ENCODE assay signal across 8 cellular contexts in genomic region chr3:127959873-127960272, GRCh38. TPM values are rescaled to one million over a fixed set of nuclear protein-coding genes. Genes with fewer than 3 reads are reported as not detected.
DNase-seq lines count a peak whose midpoint lies in the region; ATAC-seq and TF ChIP-seq lines count a peak whose summit lies in the region.

No MANE protein-coding gene starts in this region.

- H3K36me3 ChIP-seq in OCI-LY7 (ENCODE audit: insufficient read depth, low read length) = no peaks in the 10 kb centered on the region

- H3K9me3 ChIP-seq in OCI-LY7 (ENCODE audit: low read length) = no peaks in the 10 kb centered on the region

- no peaks in the 10 kb centered on the region for H3K79me2 ChIP-seq in OCI-LY7 (ENCODE audit: insufficient read depth, low read depth, low read length)

- ATAC-seq in HG03565 (IDR thresholded peaks at IDR 0.05; ENCODE audit: unreplicated experiment) (no peak), HG03108 (IDR thresholded peaks at IDR 0.05; ENCODE audit: unreplicated experiment) (no peak)

- no peak overlapping the region for H3K4me3 ChIP-seq in OCI-LY7 (ENCODE audit: low read depth, low read length, poor library complexity, severe bottlenecking)
- no peak overlapping the region for H3K4me3 ChIP-seq in fibroblast of mammary gland (ENCODE audit: control insufficient read depth, low read depth, low read length)
- no peak overlapping the region for H3K4me3 ChIP-seq in retinal pigment epithelial cell (ENCODE audit: low read length)

- no peak overlapping the region for H2AFZ ChIP-seq in OCI-LY7 (ENCODE audit: low read length)

- CTCF ChIA-PET in HEK293T (lab: Yijun Ruan, JAX) = interaction anchor here (0.6 to 1.1 kb wide), 6 partner anchors 56 to 270 kb away, joined by 3 to 4 read pairs (median 4); no protein-coding TSS in a partner anchor
- CTCF ChIA-PET in OCI-LY7 (lab: Charles Lee; ENCODE audit: unreplicated experiment) = no interaction called here

- POLR2A ChIA-PET in HEK293T (lab: Yijun Ruan, JAX) = no interaction called here
- POLR2A ChIA-PET in OCI-LY7 (lab: Charles Lee) = interaction anchor here (1.1 kb wide), 1 partner anchor 11 kb away, joined by 4 read pairs; no protein-coding TSS in a partner anchor

- peak; percentile 7 to 42 for DNase-seq in AML-193 (lab: John Stamatoyannopoulos, UW)
- DNase-seq in HEK293T (ENCODE audit: extremely low spot score) = peak; percentile 56
- DNase-seq in OCI-LY7 (ENCODE audit: low spot score) = no peak
- DNase-seq in fibroblast of mammary gland (ENCODE audit: low read depth) = peak; percentile 27
- DNase-seq in retinal pigment epithelial cell (ENCODE audit: low read depth) = no peak
- DNase-seq in epidermal melanocyte (ENCODE audit: insufficient read length, low spot score) = no peak

- intact Hi-C loops in OCI-LY7 (cut with micrococcal nuclease; ENCODE audit: unreplicated experiment) = no loop called here

- H3K27ac ChIP-seq in OCI-LY7 (ENCODE audit: low read depth, low read length, poor library complexity, severe bottlenecking) = no peak overlapping the region

- H3K4me2 ChIP-seq in OCI-LY7 (ENCODE audit: low read length) = no peak overlapping the region

- no peaks in the 10 kb centered on the region for H4K20me1 ChIP-seq in OCI-LY7 (ENCODE audit: insufficient read depth, low read length)

- TF ChIP-seq CTCF in OCI-LY7 (conservative IDR thresholded peaks at IDR 0.05; ENCODE audit: low read length) (peak; percentile 52), fibroblast of mammary gland (conservative IDR thresholded peaks at IDR 0.05; ENCODE audit: control insufficient read depth, insufficient read depth, low read depth, low read length) (peak; percentile 40), retinal pigment epithelial cell (conservative IDR thresholded peaks at IDR 0.05; ENCODE audit: low read depth, low read length) (peak; percentile 70)

- no peaks in the 10 kb centered on the region for H3K9me2 ChIP-seq in OCI-LY7 (ENCODE audit: insufficient read depth, low read length)

- no peaks in the 10 kb centered on the region for H3K4me1 ChIP-seq in OCI-LY7 (ENCODE audit: insufficient read depth, low read length, poor library complexity, severe bottlenecking)

- no TSS peak for BruUV-seq in OCI-LY7 (replicated peaks; lab: Mats Ljungman, UMichigan)

TF ChIP-seq in HEK293T, 16 proteins besides CTCF, POLR2A, EP300 and RAD21:
- TF ChIP-seq SUZ12 (IDR thresholded peaks at IDR 0.05) (no peak), LEF1 (IDR thresholded peaks at IDR 0.05; ENCODE audit: borderline replicate concordance) (no peak), PKNOX1 (IDR thresholded peaks at IDR 0.05) (no peak), HDGF (IDR thresholded peaks at IDR 0.05; ENCODE audit: borderline replicate concordance) (no peak), SP1 (IDR thresholded peaks at IDR 0.05) (no peak), ELF4 (IDR thresholded peaks at IDR 0.05) (no peak), ARNT (IDR thresholded peaks at IDR 0.05) (no peak), FOXK2 (IDR thresholded peaks at IDR 0.05) (no peak), BHLHE40 (IDR thresholded peaks at IDR 0.05; ENCODE audit: borderline replicate concordance) (no peak)
TF ChIP-seq in HEK293T: peak in this region for 0.

RNA-seq across cellular contexts. Expression of gene KBTBD12, which starts 44.8 kb away (rescaled TPM):
- not detected in 2 replicates for total RNA-seq in OCI-LY7 (2014; rRNA removed; shearing (Covaris generic))
- not detected in 2 replicates for total RNA-seq in OCI-LY7 (2022)

Comparison
In these comparisons a context has a peak if more than half of its experiments do, and no peak if none do; other contexts are left out.
1. DNase-seq: peak in AML-193 (2 of 2), HEK293T (single experiment) and fibroblast of mammary gland (single experiment); none in OCI-LY7 (single experiment), retinal pigment epithelial cell (single experiment) and epidermal melanocyte (single experiment).
2. Peak in every context shown above with its lines, with median percentiles within 50 percentile points of each other: CTCF ChIP-seq.